In genomic region chr2:166891727-166892126, GRCh38 we compare ENCODE assay signal across 40 cellular contexts. TPM values are rescaled to one million over a fixed set of nuclear protein-coding genes. Genes with fewer than 3 reads are reported as not detected.
"Had no signal": no experiment of that assay in that cellular context is flagged by ENCODE, and none has a peak within 500 bp of the region (broad histone marks: within the 10 kb centered on the region; RNA-seq: fewer than 3 reads in every experiment).

No MANE protein-coding gene starts in this region.

- H3K27me3 Mint-ChIP-seq: activated B cell treated with CpG ODN at 0.5 μM for 24 hours; activated CD4-positive, alpha-beta memory T cell treated with anti-CD3 and anti-CD28 coated beads for 36 hours; activated CD8-positive, alpha-beta memory T cell treated with anti-CD3 and anti-CD28 coated beads, Interleukin-2, amount 10 ng/mL, durations not matched to agents 7 days and 5 days; activated naive CD4-positive, alpha-beta T cell treated with anti-CD3 and anti-CD28 coated beads, Interleukin-2, amount 50 U/mL, for 24 hours; activated naive CD8-positive, alpha-beta T cell treated with anti-CD3 and anti-CD28 coated beads for 36 hours; activated naive CD8-positive, alpha-beta T cell treated with anti-CD3 and anti-CD28 coated beads, Interleukin-2, amount 50 U/mL, for 24 hours; brain; effector memory CD8-positive, alpha-beta T cell; T-helper 17 cell had no signal

- H3K4me3 Mint-ChIP-seq: activated B cell treated with CpG ODN at 0.5 μM for 24 hours; activated CD4-positive, alpha-beta memory T cell treated with anti-CD3 and anti-CD28 coated beads for 36 hours; activated CD8-positive, alpha-beta memory T cell treated with anti-CD3 and anti-CD28 coated beads, Interleukin-2, amount 10 ng/mL, durations not matched to agents 7 days and 5 days; activated CD8-positive, alpha-beta T cell treated with anti-CD3 and anti-CD28 coated beads, Interleukin-2, amount 10 ng/mL, durations not matched to agents 7 days and 5 days; activated naive CD4-positive, alpha-beta T cell treated with anti-CD3 and anti-CD28 coated beads for 36 hours; activated naive CD4-positive, alpha-beta T cell treated with anti-CD3 and anti-CD28 coated beads, Interleukin-2, amount 50 U/mL, for 24 hours; activated naive CD8-positive, alpha-beta T cell treated with anti-CD3 and anti-CD28 coated beads for 36 hours; activated naive CD8-positive, alpha-beta T cell treated with anti-CD3 and anti-CD28 coated beads, Interleukin-2, amount 50 U/mL, for 24 hours; activated T-helper 1 cell treated with anti-CD3 and anti-CD28 coated beads, Interleukin-12 subunit alpha, Interleukin-12 subunit beta, Interleukin-2, Interleukin-4 antibody, amounts not matched to agents 30 ng/mL and 10 ng/mL and 1 ng/mL, durations not matched to agents 14 hours and 24 hours and 36 hours; effector memory CD8-positive, alpha-beta T cell; T-helper 17 cell; T-helper 2 cell treated with Interferon-gamma antibody and Interleukin-4, amounts not matched to agents 5 μg/mL and 100 μg/mL, for 36 hours had no signal

- H3K27ac ChIP-seq: adrenal gland, breast epithelium, cardiac muscle cell, esophagus muscularis mucosa, foreskin keratinocyte, gastrocnemius medialis, heart left ventricle, WERI-Rb-1 had no signal

- DNase-seq: activated B cell treated with CpG ODN at 0.5 μM for 24 hours; activated CD4-positive, alpha-beta memory T cell treated with anti-CD3 and anti-CD28 coated beads for 36 hours; activated CD4-positive, alpha-beta T cell treated with anti-CD3 and anti-CD28 coated beads for 48 hours; activated CD8-positive, alpha-beta memory T cell treated with anti-CD3 and anti-CD28 coated beads, Interleukin-2, amount 10 ng/mL, durations not matched to agents 7 days and 5 days; activated CD8-positive, alpha-beta memory T cell treated with anti-CD3 and anti-CD28 coated beads, Interleukin-2, amount 50 U/mL, for 4 hours; activated CD8-positive, alpha-beta T cell treated with anti-CD3 and anti-CD28 coated beads, Interleukin-2, amount 10 ng/mL, durations not matched to agents 7 days and 5 days; activated effector memory CD4-positive, alpha-beta T cell treated with anti-CD3 and anti-CD28 coated beads, Interleukin-2, amount 50 U/mL, for 16 hours; activated naive CD4-positive, alpha-beta T cell treated with anti-CD3 and anti-CD28 coated beads for 36 hours; activated naive CD8-positive, alpha-beta T cell treated with anti-CD3 and anti-CD28 coated beads for 36 hours; activated naive CD8-positive, alpha-beta T cell treated with anti-CD3 and anti-CD28 coated beads, Interleukin-2, amount 50 U/mL, for 24 hours; activated T-cell treated with anti-CD3 and anti-CD28 coated beads, Interleukin-2, amount 50 U/mL, for 1 hour; activated T-cell treated with anti-CD3 and anti-CD28 coated beads, Interleukin-2, amount 50 U/mL, for 48 hours; adrenal gland; amygdala; aorta; central memory CD4-positive, alpha-beta T cell; cerebellar nuclear complex; cortex of kidney; dermis blood vessel endothelial cell; effector CD4-positive, alpha-beta T cell; effector memory CD8-positive, alpha-beta T cell; erythroblast; foreskin keratinocyte; gastrocnemius medialis; glutamatergic neuron; heart left ventricle; T-helper 1 cell; T-helper 17 cell; T1000; WERI-Rb-1 had no signal

- H3K27ac Mint-ChIP-seq: activated B cell treated with CpG ODN at 0.5 μM for 24 hours; activated CD4-positive, alpha-beta memory T cell treated with anti-CD3 and anti-CD28 coated beads for 36 hours; activated CD8-positive, alpha-beta memory T cell treated with anti-CD3 and anti-CD28 coated beads, Interleukin-2, amount 10 ng/mL, durations not matched to agents 7 days and 5 days; activated CD8-positive, alpha-beta T cell treated with anti-CD3 and anti-CD28 coated beads, Interleukin-2, amount 10 ng/mL, durations not matched to agents 7 days and 5 days; activated naive CD4-positive, alpha-beta T cell treated with anti-CD3 and anti-CD28 coated beads for 36 hours; activated naive CD4-positive, alpha-beta T cell treated with anti-CD3 and anti-CD28 coated beads, Interleukin-2, amount 50 U/mL, for 24 hours; activated naive CD8-positive, alpha-beta T cell treated with anti-CD3 and anti-CD28 coated beads for 36 hours; activated naive CD8-positive, alpha-beta T cell treated with anti-CD3 and anti-CD28 coated beads, Interleukin-2, amount 50 U/mL, for 24 hours; activated T-helper 1 cell treated with anti-CD3 and anti-CD28 coated beads, Interleukin-12 subunit alpha, Interleukin-12 subunit beta, Interleukin-2, Interleukin-4 antibody, amounts not matched to agents 30 ng/mL and 10 ng/mL and 1 ng/mL, durations not matched to agents 14 hours and 24 hours and 36 hours; activated T-helper 2 cell treated with anti-CD3 and anti-CD28 coated beads, Interferon-gamma antibody, Interleukin-2, Interleukin-4, amounts not matched to agents 10 μg/mL and 5 μg/mL and 100 μg/mL, durations not matched to agents 14 hours and 24 hours and 36 hours; effector memory CD8-positive, alpha-beta T cell; T-helper 17 cell; T-helper 2 cell treated with Interferon-gamma antibody and Interleukin-4, amounts not matched to agents 5 μg/mL and 100 μg/mL, for 36 hours had no signal

- ATAC-seq: activated CD4-positive, CD25-positive, alpha-beta regulatory T cell treated with anti-CD3 and anti-CD28 coated beads, Interleukin-2, amount 50 U/mL, for 24 hours; activated CD8-positive, alpha-beta memory T cell treated with anti-CD3 and anti-CD28 coated beads, Interleukin-2, amount 10 ng/mL, durations not matched to agents 7 days and 5 days; activated CD8-positive, alpha-beta T cell treated with anti-CD3 and anti-CD28 coated beads, Interleukin-2, amount 10 ng/mL, durations not matched to agents 7 days and 5 days; activated naive CD8-positive, alpha-beta T cell treated with anti-CD3 and anti-CD28 coated beads, Interleukin-2, amount 50 U/mL, for 24 hours; effector memory CD8-positive, alpha-beta T cell; foreskin keratinocyte; gastrocnemius medialis; heart left ventricle; T-helper 17 cell had no signal

- H3K27me3 ChIP-seq: adrenal gland, breast epithelium, cardiac muscle cell, esophagus muscularis mucosa, foreskin keratinocyte, gastrocnemius medialis, heart left ventricle had no signal

- H3K36me3 Mint-ChIP-seq: activated CD4-positive, alpha-beta memory T cell treated with anti-CD3 and anti-CD28 coated beads for 36 hours; activated CD8-positive, alpha-beta memory T cell treated with anti-CD3 and anti-CD28 coated beads, Interleukin-2, amount 10 ng/mL, durations not matched to agents 7 days and 5 days; activated naive CD4-positive, alpha-beta T cell treated with anti-CD3 and anti-CD28 coated beads, Interleukin-2, amount 50 U/mL, for 24 hours; activated naive CD8-positive, alpha-beta T cell treated with anti-CD3 and anti-CD28 coated beads for 36 hours; brain had no signal

- H3K9me3 ChIP-seq: adrenal gland, breast epithelium, esophagus muscularis mucosa, gastrocnemius medialis had no signal

- H3K4me3 ChIP-seq: adrenal gland, breast epithelium, cardiac muscle cell, esophagus muscularis mucosa, gastrocnemius medialis, heart left ventricle had no signal

- H3K9me3 Mint-ChIP-seq: activated B cell treated with CpG ODN at 0.5 μM for 24 hours; activated CD4-positive, alpha-beta memory T cell treated with anti-CD3 and anti-CD28 coated beads for 36 hours; activated naive CD4-positive, alpha-beta T cell treated with anti-CD3 and anti-CD28 coated beads for 36 hours; activated naive CD4-positive, alpha-beta T cell treated with anti-CD3 and anti-CD28 coated beads, Interleukin-2, amount 50 U/mL, for 24 hours; activated naive CD8-positive, alpha-beta T cell treated with anti-CD3 and anti-CD28 coated beads for 36 hours; activated naive CD8-positive, alpha-beta T cell treated with anti-CD3 and anti-CD28 coated beads, Interleukin-2, amount 50 U/mL, for 24 hours; activated T-helper 1 cell treated with anti-CD3 and anti-CD28 coated beads, Interleukin-12 subunit alpha, Interleukin-12 subunit beta, Interleukin-2, Interleukin-4 antibody, amounts not matched to agents 30 ng/mL and 10 ng/mL and 1 ng/mL, durations not matched to agents 14 hours and 24 hours and 36 hours; activated T-helper 2 cell treated with anti-CD3 and anti-CD28 coated beads, Interferon-gamma antibody, Interleukin-2, Interleukin-4, amounts not matched to agents 10 μg/mL and 5 μg/mL and 100 μg/mL, durations not matched to agents 14 hours and 24 hours and 36 hours; brain; T-helper 2 cell treated with Interferon-gamma antibody and Interleukin-4, amounts not matched to agents 5 μg/mL and 100 μg/mL, for 36 hours had no signal

- H3K4me1 Mint-ChIP-seq: activated B cell treated with CpG ODN at 0.5 μM for 24 hours; activated CD8-positive, alpha-beta memory T cell treated with anti-CD3 and anti-CD28 coated beads, Interleukin-2, amount 10 ng/mL, durations not matched to agents 7 days and 5 days; activated naive CD4-positive, alpha-beta T cell treated with anti-CD3 and anti-CD28 coated beads, Interleukin-2, amount 50 U/mL, for 24 hours; activated naive CD8-positive, alpha-beta T cell treated with anti-CD3 and anti-CD28 coated beads for 36 hours; activated naive CD8-positive, alpha-beta T cell treated with anti-CD3 and anti-CD28 coated beads, Interleukin-2, amount 50 U/mL, for 24 hours; T-helper 17 cell had no signal

- H3K4me1 ChIP-seq: adrenal gland, breast epithelium, foreskin keratinocyte, gastrocnemius medialis, heart left ventricle had no signal

- H3K36me3 ChIP-seq: adrenal gland, breast epithelium, cardiac muscle cell, esophagus muscularis mucosa, gastrocnemius medialis, heart left ventricle, WERI-Rb-1 had no signal

RNA-seq across cellular contexts. Expression of gene XIRP2, which starts 3.4 kb away (rescaled TPM):
- total RNA-seq: activated B cell treated with CpG ODN at 0.5 μM for 24 hours; activated CD4-positive, alpha-beta memory T cell treated with anti-CD3 and anti-CD28 coated beads for 36 hours; activated CD8-positive, alpha-beta memory T cell treated with anti-CD3 and anti-CD28 coated beads for 36 hours; activated CD8-positive, alpha-beta memory T cell treated with anti-CD3 and anti-CD28 coated beads, Interleukin-2, amount 10 ng/mL, durations not matched to agents 7 days and 5 days; activated CD8-positive, alpha-beta T cell treated with anti-CD3 and anti-CD28 coated beads, Interleukin-2, amount 10 ng/mL, durations not matched to agents 7 days and 5 days; activated naive CD4-positive, alpha-beta T cell treated with anti-CD3 and anti-CD28 coated beads for 36 hours; activated naive CD8-positive, alpha-beta T cell treated with anti-CD3 and anti-CD28 coated beads for 36 hours; activated T-helper 1 cell treated with anti-CD3 and anti-CD28 coated beads, Interleukin-12 subunit alpha, Interleukin-12 subunit beta, Interleukin-2, Interleukin-4 antibody, amounts not matched to agents 30 ng/mL and 10 ng/mL and 1 ng/mL, durations not matched to agents 14 hours and 24 hours and 36 hours; activated T-helper 2 cell treated with anti-CD3 and anti-CD28 coated beads, Interferon-gamma antibody, Interleukin-2, Interleukin-4, amounts not matched to agents 10 μg/mL and 5 μg/mL and 100 μg/mL, durations not matched to agents 14 hours and 24 hours and 36 hours; breast epithelium; dermis blood vessel endothelial cell; foreskin keratinocyte had no signal
